ENCODE assay signal across 13 cellular contexts in the genomic region with DNA sequence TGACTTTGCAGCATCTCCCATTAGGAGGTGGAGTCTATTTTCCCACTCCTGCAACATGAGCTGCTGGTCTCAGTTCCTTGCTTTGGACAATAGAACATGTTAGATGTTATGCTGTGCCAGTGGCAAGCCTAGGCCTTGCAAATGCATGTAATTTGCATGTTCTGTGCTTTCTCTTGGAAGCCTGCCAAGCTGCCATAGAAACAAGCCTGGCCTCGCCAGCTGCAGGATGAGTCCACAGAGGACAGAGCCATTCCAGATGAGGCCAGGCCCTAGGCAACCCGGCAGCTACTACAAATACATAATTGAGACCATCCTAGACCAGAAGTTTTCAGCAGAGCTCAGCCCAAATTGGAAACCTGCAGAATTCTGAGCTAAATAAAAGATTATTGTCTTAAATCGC. TPM values are rescaled to one million over a fixed set of nuclear protein-coding genes. Genes with fewer than 3 reads are reported as not detected.
A peak's percentile ranks its signal among the peaks of the same experiment; 100 is the strongest.
DNase-seq lines count a peak whose midpoint lies in the region; ATAC-seq and TF ChIP-seq lines count a peak whose summit lies in the region.
"Had no signal": no experiment of that assay in that cellular context is flagged by ENCODE, and none has a peak within 500 bp of the region (broad histone marks: within the 10 kb centered on the region; RNA-seq: fewer than 3 reads in every experiment).

No MANE protein-coding gene starts in this region.

- no peak overlapping the region for H3K4me3 Mint-ChIP-seq in GM23338

- H3K9me3 ChIP-seq in upper lobe of left lung: peaks cover 0 to 9% (median 5%) of the 10 kb centered on the region in 4 donors
- H3K9me3 ChIP-seq: vagina had no signal

- H3F3A ChIP-seq in GM23338 (replicated peaks; ENCODE audit: low read depth): no peaks in the 10 kb centered on the region

- H3K27me3 ChIP-seq in GM23338 (ENCODE audit: insufficient read depth) (no peaks in the 10 kb centered on the region), upper lobe of left lung (no peaks in the 10 kb centered on the region)
- H3K27me3 ChIP-seq: vagina had no signal

- no peak for TF ChIP-seq CTCF in GM23338 (conservative IDR thresholded peaks at IDR 0.05; ENCODE audit: low read depth in 2 of 2)
- TF ChIP-seq CTCF in upper lobe of left lung (IDR thresholded peaks at IDR 0.05): no peak

- H3K27ac Mint-ChIP-seq in GM23338: no peak overlapping the region

- no peak for ATAC-seq in GM23338
- peak; percentile 47; the same call in 1 of the 3 replicates for ATAC-seq in SK-N-SH treated with all-trans-retinoic acid at 6 μM for 48 hours
- ATAC-seq in GM19467 (IDR thresholded peaks at IDR 0.05; ENCODE audit: unreplicated experiment): no peak
- no peak for ATAC-seq in HG02852 (IDR thresholded peaks at IDR 0.05; ENCODE audit: unreplicated experiment)
- ATAC-seq in GM21360 (IDR thresholded peaks at IDR 0.05; ENCODE audit: unreplicated experiment): no peak
- no peak for ATAC-seq in upper lobe of left lung (ENCODE audit: low FRiP score in 2 of 2)

- H3K4me2 ChIP-seq in GM23338: no peak overlapping the region

- WGBS in upper lobe of left lung, 2 donors: 74 to 79% methylated on average over 2 to 3 of the region's 3 CpGs

- peaks cover 17% of the 10 kb centered on the region for H3K9me3 Mint-ChIP-seq in GM23338

- no peaks in the 10 kb centered on the region for H4K20me1 ChIP-seq in GM23338 (replicated peaks; ENCODE audit: insufficient read depth)

- H3K9me2 ChIP-seq in GM23338 (ENCODE audit: insufficient read depth): no peaks in the 10 kb centered on the region

- no peak overlapping the region for H3K27ac ChIP-seq in GM23338 (ENCODE audit: low read depth)
- H3K27ac ChIP-seq in upper lobe of left lung: no peak overlapping the region
- H3K27ac ChIP-seq: epithelial cell of prostate, parathyroid adenoma, vagina had no signal

- H3K36me3 Mint-ChIP-seq in GM23338 (ENCODE audit: low read depth): peaks cover 9% of the 10 kb centered on the region

- H3K4me3 ChIP-seq in GM23338: no peak overlapping the region
- no peak overlapping the region for H3K4me3 ChIP-seq in upper lobe of left lung
- H3K4me3 ChIP-seq: vagina had no signal

- no peak for TF ChIP-seq POLR2A in upper lobe of left lung (IDR thresholded peaks at IDR 0.05)

- H3K4me1 ChIP-seq in GM23338 (ENCODE audit: insufficient read depth) (peaks cover 11% of the 10 kb centered on the region; the same call in 1 of the 2 replicates), upper lobe of left lung (no peaks in the 10 kb centered on the region)
- H3K4me1 ChIP-seq: parathyroid adenoma, vagina had no signal

- H3K4me1 Mint-ChIP-seq in GM23338: peaks cover 3% of the 10 kb centered on the region; the same call in 2 of the 3 replicates

- peaks cover 2% of the 10 kb centered on the region for H3K27me3 Mint-ChIP-seq in GM23338 (ENCODE audit: insufficient read depth, low read depth, poor library complexity)

- no peaks in the 10 kb centered on the region for H3K79me2 ChIP-seq in GM23338 (replicated peaks; ENCODE audit: insufficient read depth)
- H3K79me2 ChIP-seq: parathyroid adenoma had no signal

- H3K36me3 ChIP-seq in GM23338 (ENCODE audit: insufficient read depth) (no peaks in the 10 kb centered on the region), upper lobe of left lung (no peaks in the 10 kb centered on the region)
- H3K36me3 ChIP-seq: vagina had no signal

- H2AFZ ChIP-seq in GM23338: 0 out of 2 replicates have a peak overlapping the region, but pooled peaks have one; percentile 47
- H2AFZ ChIP-seq: parathyroid adenoma had no signal

- TF ChIP-seq EP300 in upper lobe of left lung (IDR thresholded peaks at IDR 0.05): no peak

- DNase-seq in GM23338 (ENCODE audit: low spot score): no peak
- DNase-seq in NCI-H2029 (lab: John Stamatoyannopoulos, UW): peak; percentile 76
- peak; percentile 63 for DNase-seq in medulla oblongata (ENCODE audit: extremely low spot score)
- DNase-seq in upper lobe of left lung: no peak
- DNase-seq: amniotic stem cell, KBM-7 had no signal

TF ChIP-seq in GM23338, 12 proteins besides CTCF, POLR2A, EP300 and RAD21 (continues in another document):
- TF ChIP-seq CREB1 (CRISPR knock-in tag; IDR thresholded peaks at IDR 0.05; ENCODE audit: low read depth) (no peak), STAT1 (IDR thresholded peaks at IDR 0.05; ENCODE audit: unreplicated experiment) (no peak), JUNB (IDR thresholded peaks at IDR 0.05; ENCODE audit: unreplicated experiment) (no peak), ZNF114 (CRISPR knock-in tag; IDR thresholded peaks at IDR 0.05) (no peak), POLR2AphosphoS5 (IDR thresholded peaks at IDR 0.05; ENCODE audit: low read depth) (no peak), EZH2 (IDR thresholded peaks at IDR 0.05; ENCODE audit: low read depth, unreplicated experiment) (no peak)
- TF ChIP-seq, protein P1, sequence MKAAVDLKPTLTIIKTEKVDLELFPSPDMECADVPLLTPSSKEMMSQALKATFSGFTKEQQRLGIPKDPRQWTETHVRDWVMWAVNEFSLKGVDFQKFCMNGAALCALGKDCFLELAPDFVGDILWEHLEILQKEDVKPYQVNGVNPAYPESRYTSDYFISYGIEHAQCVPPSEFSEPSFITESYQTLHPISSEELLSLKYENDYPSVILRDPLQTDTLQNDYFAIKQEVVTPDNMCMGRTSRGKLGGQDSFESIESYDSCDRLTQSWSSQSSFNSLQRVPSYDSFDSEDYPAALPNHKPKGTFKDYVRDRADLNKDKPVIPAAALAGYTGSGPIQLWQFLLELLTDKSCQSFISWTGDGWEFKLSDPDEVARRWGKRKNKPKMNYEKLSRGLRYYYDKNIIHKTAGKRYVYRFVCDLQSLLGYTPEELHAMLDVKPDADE (IDR thresholded peaks at IDR 0.05): no peak

TF ChIP-seq in SK-N-SH treated with all-trans-retinoic acid at 6 μM for 48 hours, 23 proteins besides CTCF, POLR2A, EP300 and RAD21:
- TF ChIP-seq, protein P2, sequence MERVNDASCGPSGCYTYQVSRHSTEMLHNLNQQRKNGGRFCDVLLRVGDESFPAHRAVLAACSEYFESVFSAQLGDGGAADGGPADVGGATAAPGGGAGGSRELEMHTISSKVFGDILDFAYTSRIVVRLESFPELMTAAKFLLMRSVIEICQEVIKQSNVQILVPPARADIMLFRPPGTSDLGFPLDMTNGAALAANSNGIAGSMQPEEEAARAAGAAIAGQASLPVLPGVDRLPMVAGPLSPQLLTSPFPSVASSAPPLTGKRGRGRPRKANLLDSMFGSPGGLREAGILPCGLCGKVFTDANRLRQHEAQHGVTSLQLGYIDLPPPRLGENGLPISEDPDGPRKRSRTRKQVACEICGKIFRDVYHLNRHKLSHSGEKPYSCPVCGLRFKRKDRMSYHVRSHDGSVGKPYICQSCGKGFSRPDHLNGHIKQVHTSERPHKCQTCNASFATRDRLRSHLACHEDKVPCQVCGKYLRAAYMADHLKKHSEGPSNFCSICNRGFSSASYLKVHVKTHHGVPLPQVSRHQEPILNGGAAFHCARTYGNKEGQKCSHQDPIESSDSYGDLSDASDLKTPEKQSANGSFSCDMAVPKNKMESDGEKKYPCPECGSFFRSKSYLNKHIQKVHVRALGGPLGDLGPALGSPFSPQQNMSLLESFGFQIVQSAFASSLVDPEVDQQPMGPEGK (CRISPR knock-in tag; IDR thresholded peaks at IDR 0.05; ENCODE audit: borderline replicate concordance): no peak
- TF ChIP-seq SNAI2 (CRISPR knock-in tag; IDR thresholded peaks at IDR 0.05): no peak
- no peak for TF ChIP-seq ZNF565 (CRISPR knock-in tag; conservative IDR thresholded peaks at IDR 0.05; ENCODE audit: low read depth)
- peak; percentile 65; the same call in 1 of the 2 replicates for TF ChIP-seq TCF4 (CRISPR knock-in tag; IDR thresholded peaks at IDR 0.05; ENCODE audit: borderline replicate concordance)
- TF ChIP-seq, protein P3, sequence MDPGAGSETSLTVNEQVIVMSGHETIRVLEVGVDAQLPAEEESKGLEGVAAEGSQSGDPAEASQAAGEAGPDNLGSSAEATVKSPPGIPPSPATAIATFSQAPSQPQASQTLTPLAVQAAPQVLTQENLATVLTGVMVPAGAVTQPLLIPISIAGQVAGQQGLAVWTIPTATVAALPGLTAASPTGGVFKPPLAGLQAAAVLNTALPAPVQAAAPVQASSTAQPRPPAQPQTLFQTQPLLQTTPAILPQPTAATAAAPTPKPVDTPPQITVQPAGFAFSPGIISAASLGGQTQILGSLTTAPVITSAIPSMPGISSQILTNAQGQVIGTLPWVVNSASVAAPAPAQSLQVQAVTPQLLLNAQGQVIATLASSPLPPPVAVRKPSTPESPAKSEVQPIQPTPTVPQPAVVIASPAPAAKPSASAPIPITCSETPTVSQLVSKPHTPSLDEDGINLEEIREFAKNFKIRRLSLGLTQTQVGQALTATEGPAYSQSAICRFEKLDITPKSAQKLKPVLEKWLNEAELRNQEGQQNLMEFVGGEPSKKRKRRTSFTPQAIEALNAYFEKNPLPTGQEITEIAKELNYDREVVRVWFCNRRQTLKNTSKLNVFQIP (CRISPR knock-in tag; IDR thresholded peaks at IDR 0.05; ENCODE audit: borderline replicate concordance, low read depth): no peak
- TF ChIP-seq BACH2 (CRISPR knock-in tag; IDR thresholded peaks at IDR 0.05; ENCODE audit: borderline replicate concordance): no peak

RNA-seq across cellular contexts. Expression of a gene that starts 39.6 kb away (rescaled TPM):
- total RNA-seq in GM23338 (2014; rRNA removed; shearing (Covaris generic)): 7.0 and 8.3 TPM in 2 replicates
- 3.5 and 4.3 TPM in 2 replicates for polyA plus RNA-seq in GM23338 (2016; fragmentation: Nextera tagmentation; extraction: Ambion mirVana)
- total RNA-seq in upper lobe of left lung: 10 to 100 TPM; 10.3 to 29.3 (median 18.3) TPM

Comparison
In these comparisons a context has a peak if more than half of its experiments do, and no peak if none do; other contexts are left out.
1. DNase-seq: peak in NCI-H2029 (single experiment) and medulla oblongata (single experiment); none in GM23338 (single experiment) and upper lobe of left lung (0 of 2).